ENCODE assay signal across 8 cellular contexts in the genomic region with DNA sequence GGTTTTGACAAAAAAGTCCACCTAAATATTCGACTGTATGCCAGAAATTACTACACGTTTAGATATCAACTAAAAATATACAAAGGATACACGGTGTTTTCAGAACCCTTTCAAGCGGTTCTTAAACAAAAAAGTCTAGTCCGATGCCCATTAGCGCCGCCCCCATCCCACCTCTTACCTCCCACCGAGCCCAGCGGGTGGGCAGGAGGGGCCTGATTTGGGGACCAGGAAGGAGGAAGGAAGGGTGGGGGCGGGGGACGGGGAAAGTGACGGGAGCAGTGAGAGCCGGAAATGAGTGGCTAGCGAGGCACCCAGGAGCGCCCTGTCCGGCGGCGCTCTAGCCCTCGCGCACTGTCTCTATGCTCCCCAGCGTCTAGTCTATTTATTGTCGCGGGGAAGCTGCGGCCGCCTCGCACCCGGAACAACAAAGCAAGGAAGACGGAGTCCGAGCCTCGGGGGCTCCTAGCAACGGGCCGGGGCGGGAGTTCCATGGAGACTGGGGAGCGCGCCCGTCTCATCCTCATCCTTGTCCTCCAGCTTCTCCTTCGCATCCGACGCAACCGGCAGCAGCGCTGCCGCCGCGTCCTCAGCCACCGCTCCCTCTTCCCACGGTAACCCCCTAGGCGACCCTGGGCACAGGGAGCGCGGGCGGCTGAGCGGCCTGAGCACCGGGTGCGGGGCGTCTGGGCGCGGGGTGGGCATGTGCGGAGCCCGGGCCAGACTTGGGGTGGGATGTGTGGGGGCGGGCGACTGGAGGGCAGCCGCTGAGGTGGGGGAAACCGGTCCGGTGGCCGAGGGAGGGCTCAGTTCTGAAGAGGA. TPM values are rescaled to one million over a fixed set of nuclear protein-coding genes. Genes with fewer than 3 reads are reported as not detected.
DNase-seq lines count a peak whose midpoint lies in the region; ATAC-seq and TF ChIP-seq lines count a peak whose summit lies in the region.

A gene (plus strand): TSS at position 410 of the 819 bp plus-strand sequence. CDS start 26,902 bp downstream, outside the sequence.

- H3K27ac Mint-ChIP-seq in activated T-cell treated with anti-CD3 and anti-CD28 coated beads, Interleukin-2, amount 50 U/mL, for 24 hours: peak within 1 kb of the TSS; percentile 95

- no peaks in the 10 kb centered on the region for H3K9me3 Mint-ChIP-seq in activated T-cell treated with anti-CD3 and anti-CD28 coated beads, Interleukin-2, amount 50 U/mL, for 24 hours

- DNase-seq in DMS53 treated with DMSO at 0.1 percent for 48 hours (lab: John Stamatoyannopoulos, UW; ENCODE audit: unreplicated experiment) (peak; percentile 73), PC-3 (peak; percentile 85)
- peak; percentile 92 for DNase-seq in Jurkat, Clone E6-1 (ENCODE audit: low read depth, low spot score)
- DNase-seq in activated T-cell treated with anti-CD3 and anti-CD28 coated beads, Interleukin-2, amount 50 U/mL, for 24 hours: peak; percentile 92
- peak; percentile 93 for DNase-seq in stimulated activated CD8-positive, alpha-beta memory T cell treated with anti-CD3 and anti-CD28 coated beads, Interleukin-4, amount 100 ng/mL, for 48 hours

- peaks cover 45% of the 10 kb centered on the region for H3K4me1 Mint-ChIP-seq in activated T-cell treated with anti-CD3 and anti-CD28 coated beads, Interleukin-2, amount 50 U/mL, for 24 hours (ENCODE audit: low read depth)

- H3K36me3 ChIP-seq in PC-3 (ENCODE audit: low read depth, low read length) (no peaks in the 10 kb centered on the region), esophagus (ENCODE audit: control insufficient read depth in 2 of 2, insufficient read depth in 2 of 2, low read length in 1 of 2) (no peaks in the 10 kb centered on the region), mucosa of stomach (ENCODE audit: control insufficient read depth, insufficient read depth, low read length) (no peaks in the 10 kb centered on the region)

- intact Hi-C loops in PC-3 (cut with micrococcal nuclease): no loop called here

- peak within 1 kb of the TSS; percentile 72 for H3K4me3 ChIP-seq in Jurkat, Clone E6-1 (ENCODE audit: low read length)
- peak within 1 kb of the TSS; percentile 77 for H3K4me3 ChIP-seq in PC-3 (ENCODE audit: low read length)
- peak within 1 kb of the TSS; percentile 89 to 92 for H3K4me3 ChIP-seq in esophagus (ENCODE audit: low read depth in 1 of 2, low read length in 2 of 2)
- H3K4me3 ChIP-seq in mucosa of stomach (ENCODE audit: low read length): peak within 1 kb of the TSS; percentile 62

- no peaks in the 10 kb centered on the region; the same call in 1 of the 2 replicates for H4K20me1 ChIP-seq in PC-3 (ENCODE audit: low read length)

- H3K36me3 Mint-ChIP-seq in activated T-cell treated with anti-CD3 and anti-CD28 coated beads, Interleukin-2, amount 50 U/mL, for 24 hours (ENCODE audit: low read depth): peaks cover 27% of the 10 kb centered on the region

- H3K27ac ChIP-seq in PC-3 (ENCODE audit: low read length): peak within 1 kb of the TSS; percentile 61
- peak within 1 kb of the TSS; percentile 89 to 94 for H3K27ac ChIP-seq in esophagus (ENCODE audit: low read depth in 2 of 2, low read length in 1 of 2)

- no peaks in the 10 kb centered on the region for H3F3A ChIP-seq in PC-3 (ENCODE audit: low read length, unreplicated experiment)

- 0% methylated on average over 63 to 64 of the region's 64 CpGs for WGBS in esophagus, 2 donors

- H2AFZ ChIP-seq in PC-3 (ENCODE audit: low read length): peak within 1 kb of the TSS; percentile 92

- no peaks in the 10 kb centered on the region for H3K9me2 ChIP-seq in PC-3 (replicated peaks; ENCODE audit: low read length)

- H3K27me3 Mint-ChIP-seq in activated T-cell treated with anti-CD3 and anti-CD28 coated beads, Interleukin-2, amount 50 U/mL, for 24 hours: no peaks in the 10 kb centered on the region

- peak within 1 kb of the TSS; percentile 81 for H3K9ac ChIP-seq in PC-3 (ENCODE audit: low read length)
- H3K9ac ChIP-seq in mucosa of stomach (ENCODE audit: low read length): peak within 1 kb of the TSS; percentile 84

- H3K4me2 ChIP-seq in PC-3 (ENCODE audit: low read length): peak within 1 kb of the TSS; percentile 84

- peak; percentile 94 for ATAC-seq in GM21717 (IDR thresholded peaks at IDR 0.05; ENCODE audit: unreplicated experiment)
- peak; percentile 88 for ATAC-seq in PC-3

- H3K4me1 ChIP-seq in PC-3 (ENCODE audit: insufficient read depth, low read length) (peaks cover 18% of the 10 kb centered on the region), esophagus (ENCODE audit: control insufficient read depth in 2 of 2, insufficient read depth in 2 of 2, low read length in 1 of 2) (no peaks in the 10 kb centered on the region), mucosa of stomach (ENCODE audit: control insufficient read depth, insufficient read depth, low read length) (peaks cover 17% of the 10 kb centered on the region)

- H3K4me3 Mint-ChIP-seq in activated T-cell treated with anti-CD3 and anti-CD28 coated beads, Interleukin-2, amount 50 U/mL, for 24 hours: peak within 1 kb of the TSS; percentile 93

- no peak for TF ChIP-seq CTCF in PC-3 (conservative IDR thresholded peaks at IDR 0.05; ENCODE audit: low read depth, low read length)

- BruUV-seq in PC-3 (replicated peaks; lab: Mats Ljungman, UMichigan): no TSS peak

- H3K79me2 ChIP-seq in PC-3 (ENCODE audit: low read length): peaks cover 49% of the 10 kb centered on the region

- H3K27me3 ChIP-seq in PC-3 (ENCODE audit: low read length): no peaks in the 10 kb centered on the region
- H3K27me3 ChIP-seq in esophagus (ENCODE audit: control insufficient read depth in 1 of 2, insufficient read depth in 2 of 2, low read length in 2 of 2): no peaks in the 10 kb centered on the region
- H3K27me3 ChIP-seq in mucosa of stomach (ENCODE audit: control insufficient read depth, insufficient read depth, low read length): no peaks in the 10 kb centered on the region

- H3K9me3 ChIP-seq in PC-3 (ENCODE audit: low read length) (no peaks in the 10 kb centered on the region), esophagus (ENCODE audit: control insufficient read depth in 2 of 2, insufficient read depth in 1 of 2, low read depth in 1 of 2, low read length in 1 of 2) (no peaks in the 10 kb centered on the region), mucosa of stomach (ENCODE audit: control insufficient read depth, low read length) (no peaks in the 10 kb centered on the region)

- CTCF ChIA-PET in PC-3 (lab: Charles Lee): no interaction called here

- POLR2A ChIA-PET in PC-3 (lab: Charles Lee; ENCODE audit: unreplicated experiment): no interaction called here

RNA-seq across cellular contexts. Expression of the gene that starts here (rescaled TPM):
- 39.3 TPM for polyA plus RNA-seq in Jurkat, Clone E6-1 (2012; ENCODE audit: insufficient read depth, insufficient read length)
- 17.7 and 30.8 TPM in 2 replicates for total RNA-seq in PC-3 (2014; rRNA removed)
- 10 to 100 TPM; 13.1 to 16.1 TPM for polyA plus RNA-seq in esophagus

Comparison
In these comparisons a context has a peak if more than half of its experiments do, and no peak if none do; other contexts are left out.
1. Peak in every context shown above with its lines: DNase-seq, ATAC-seq, H3K4me3 ChIP-seq and H3K27ac ChIP-seq.